Comparison of ENCODE assay signal across 8 cellular contexts in genomic region chr6:47655719-47656595, GRCh38. TPM values are rescaled to one million over a fixed set of nuclear protein-coding genes. Genes with fewer than 3 reads are reported as not detected.
DNase-seq lines count a peak whose midpoint lies in the region; ATAC-seq and TF ChIP-seq lines count a peak whose summit lies in the region.

No MANE protein-coding gene starts in this region.

- H3K27ac Mint-ChIP-seq in MCF 10A (ENCODE audit: low read depth, unreplicated experiment), result no peak overlapping the region

- no peak for TF ChIP-seq CTCF in MCF 10A (IDR thresholded peaks at IDR 0.05; ENCODE audit: unreplicated experiment)

- intact Hi-C loops in MCF 10A (cut with micrococcal nuclease), result no loop called here
- intact Hi-C loops in Right ventricle myocardium inferior (cut with DNase I), result no loop called here

- ATAC-seq in GM19023 (IDR thresholded peaks at IDR 0.05; ENCODE audit: unreplicated experiment) (no peak), Right ventricle myocardium inferior (no peak)

- H3K27me3 Mint-ChIP-seq in MCF 10A (ENCODE audit: insufficient read depth, unreplicated experiment), result no peaks in the 10 kb centered on the region

- peaks cover 11% of the 10 kb centered on the region for H3K4me1 Mint-ChIP-seq in MCF 10A (ENCODE audit: insufficient read depth, unreplicated experiment)

- POLR2A ChIA-PET in MCF 10A (lab: Yijun Ruan, JAX), result interaction anchor here (0.6 to 1.7 kb wide), 5 partner anchors 10 to 198 kb away, joined by 3 to 7 read pairs (median 3); partner anchors contain the start of gene CD2AP

- no peaks in the 10 kb centered on the region for H3K36me3 ChIP-seq in skeletal muscle tissue (ENCODE audit: control insufficient read depth in 3 of 3, insufficient read depth in 3 of 3, low read length in 3 of 3)

- BruUV-seq in MCF 10A (replicated peaks; lab: Mats Ljungman, UMichigan), result no TSS peak

- no peaks in the 10 kb centered on the region for H3K9me3 ChIP-seq in skeletal muscle tissue (ENCODE audit: control insufficient read depth in 3 of 3, low read length in 3 of 3)

- peak overlapping the region in 1 of 3 donors; percentile 81 for H3K9ac ChIP-seq in skeletal muscle tissue (ENCODE audit: low read depth in 1 of 3, low read length in 3 of 3)

- no peak overlapping the region for H3K4me3 Mint-ChIP-seq in MCF 10A (ENCODE audit: unreplicated experiment)

- no peaks in the 10 kb centered on the region for H3K27me3 ChIP-seq in skeletal muscle tissue (ENCODE audit: control insufficient read depth in 3 of 3, insufficient read depth in 3 of 3, low read length in 3 of 3)

- no peaks in the 10 kb centered on the region for H3K9me3 Mint-ChIP-seq in MCF 10A (ENCODE audit: unreplicated experiment)

- H3K4me1 ChIP-seq in skeletal muscle tissue (ENCODE audit: control insufficient read depth in 3 of 3, insufficient read depth in 3 of 3, low read length in 3 of 3), result peaks cover 5 to 12% (median 6%) of the 10 kb centered on the region in 3 donors

- no peak overlapping the region for H3K27ac ChIP-seq in skeletal muscle tissue (ENCODE audit: low read depth, low read length)

- DNase-seq in NCI-H2227 (lab: John Stamatoyannopoulos, UW; ENCODE audit: unreplicated experiment), result peak; percentile 8
- no peak for DNase-seq in NCI-H2227 treated with DMSO at 0.1 percent for 48 hours (lab: John Stamatoyannopoulos, UW)
- peak; percentile 59 for DNase-seq in NCI-H510A treated with DMSO at 0.1 percent for 48 hours (lab: John Stamatoyannopoulos, UW)
- DNase-seq in MCF 10A (ENCODE audit: unreplicated experiment), result peak; percentile 84
- DNase-seq in foreskin melanocyte, result no peak
- DNase-seq in Right ventricle myocardium inferior (ENCODE audit: missing footprints), result no peak

- peak overlapping the region in 2 of 3 donors; percentile 37 to 60 for H3K4me3 ChIP-seq in skeletal muscle tissue (ENCODE audit: low read length in 3 of 3)

- H3K36me3 Mint-ChIP-seq in MCF 10A (ENCODE audit: insufficient read depth, unreplicated experiment), result peaks cover 8% of the 10 kb centered on the region

- CTCF ChIA-PET in MCF 10A (lab: Yijun Ruan, JAX), result interaction anchor here (0.6 to 1.8 kb wide), 10 partner anchors 9 to 124 kb away, joined by 3 to 9 read pairs (median 4); no protein-coding TSS in a partner anchor

RNA-seq across cellular contexts. Expression of gene ADGRF4, which starts 42.4 kb away (rescaled TPM):
- 1.2 and 4.0 TPM in 2 replicates for total RNA-seq in MCF 10A (2022)
- not detected for total RNA-seq in skeletal muscle tissue
- not detected for total RNA-seq in Right ventricle myocardium inferior

Comparison
In these comparisons a context has a peak if more than half of its experiments do, and no peak if none do; other contexts are left out.
1. DNase-seq: peak in NCI-H2227 (single experiment), NCI-H510A treated with DMSO at 0.1 percent for 48 hours (single experiment) and MCF 10A (single experiment); none in NCI-H2227 treated with DMSO at 0.1 percent for 48 hours (single experiment), foreskin melanocyte (single experiment) and Right ventricle myocardium inferior (single experiment).